In the genomic region with DNA sequence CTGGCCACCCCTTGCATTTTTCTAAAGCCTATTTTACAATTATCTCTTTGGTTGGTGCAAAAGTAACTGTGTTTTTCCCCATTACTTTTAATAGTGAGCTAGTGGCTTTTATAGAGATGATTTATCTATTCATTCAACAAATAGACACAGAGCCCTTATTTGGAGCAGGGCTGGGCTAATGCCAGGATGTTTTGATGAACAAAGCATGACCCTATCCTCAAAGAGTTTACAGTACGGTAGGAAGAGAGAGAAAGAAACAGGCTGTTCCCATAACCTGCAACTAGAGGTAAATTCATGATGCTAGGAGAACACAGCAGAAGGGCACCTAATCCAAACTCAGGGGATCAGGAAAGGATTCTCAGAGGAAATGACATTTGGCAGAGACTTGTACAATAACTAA, we compare ENCODE assay signal across 18 cellular contexts.
"Had no signal": no experiment of that assay in that cellular context is flagged by ENCODE, and none has a peak within 500 bp of the region (broad histone marks: within the 10 kb centered on the region; RNA-seq: fewer than 3 reads in every experiment).

No MANE protein-coding gene starts in this region.

- H3K27me3 ChIP-seq: left lung, ovary, stomach had no signal

- DNase-seq: activated CD4-positive, alpha-beta T cell treated with anti-CD3 and anti-CD28 coated beads, Interleukin-2, amount 50 U/mL, for 48 hours; activated naive CD4-positive, alpha-beta T cell treated with anti-CD3 and anti-CD28 coated beads for 36 hours; activated naive CD8-positive, alpha-beta T cell treated with anti-CD3 and anti-CD28 coated beads, Interleukin-2, amount 50 U/mL, for 24 hours; activated T-cell treated with anti-CD3 and anti-CD28 coated beads, Interleukin-2, amount 50 U/mL, for 1 hour; aorta; dermis blood vessel endothelial cell; effector memory CD8-positive, alpha-beta T cell; hippocampal formation; kidney; left lung; naive B cell; ovary; stimulated activated CD4-positive, alpha-beta T cell treated with anti-CD3 and anti-CD28 coated beads, Interleukin-12 subunit alpha, Interleukin-12 subunit beta, amount 100 ng/mL, for 4 hours; stimulated activated CD4-positive, alpha-beta T cell treated with anti-CD3 and anti-CD28 coated beads, Interleukin-2, amount 100 ng/mL, for 24 hours; stomach; T1000; WERI-Rb-1 had no signal

- H3K36me3 ChIP-seq: left lung, ovary, stomach, WERI-Rb-1 had no signal

- H3K4me1 ChIP-seq: left lung, stomach had no signal

- H3K9me3 ChIP-seq: ovary, stomach had no signal

- H3K4me3 ChIP-seq: left lung, ovary, stomach had no signal

- H3K27ac ChIP-seq: epithelial cell of prostate, left lung, ovary, stomach, WERI-Rb-1 had no signal
